1 cellular context compared by ENCODE assay signal in the genomic region with DNA sequence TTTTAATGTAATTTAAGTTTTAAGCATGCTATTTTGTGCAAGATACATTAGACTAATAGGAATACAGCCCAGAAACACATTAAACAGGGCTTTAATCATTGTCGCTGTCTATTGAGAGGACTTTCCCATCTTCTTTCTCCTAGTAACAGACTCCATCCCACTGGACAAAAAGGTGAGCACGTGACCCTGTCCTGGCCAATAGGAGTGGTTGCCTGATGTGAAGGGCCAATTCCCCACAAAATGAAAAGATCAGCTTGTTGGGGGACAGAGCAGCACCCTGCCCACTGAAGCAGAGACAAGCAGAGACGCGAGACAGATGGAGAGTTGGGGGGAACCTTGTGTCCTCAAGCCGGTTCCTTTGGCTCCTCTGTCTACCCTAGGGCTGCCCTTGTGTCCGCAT.
TF ChIP-seq lines count a peak whose summit lies in the region.

No MANE protein-coding gene starts in this region.

TF ChIP-seq in HepG2, 621 proteins besides CTCF, POLR2A, EP300 and RAD21:
- TF ChIP-seq ZNF782 (CRISPR knock-in tag; IDR thresholded peaks at IDR 0.05; ENCODE audit: borderline replicate concordance) = no peak
- TF ChIP-seq, protein P1, sequence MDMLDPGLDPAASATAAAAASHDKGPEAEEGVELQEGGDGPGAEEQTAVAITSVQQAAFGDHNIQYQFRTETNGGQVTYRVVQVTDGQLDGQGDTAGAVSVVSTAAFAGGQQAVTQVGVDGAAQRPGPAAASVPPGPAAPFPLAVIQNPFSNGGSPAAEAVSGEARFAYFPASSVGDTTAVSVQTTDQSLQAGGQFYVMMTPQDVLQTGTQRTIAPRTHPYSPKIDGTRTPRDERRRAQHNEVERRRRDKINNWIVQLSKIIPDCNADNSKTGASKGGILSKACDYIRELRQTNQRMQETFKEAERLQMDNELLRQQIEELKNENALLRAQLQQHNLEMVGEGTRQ (IDR thresholded peaks at IDR 0.05; ENCODE audit: low read depth, low read length) = no peak
- TF ChIP-seq, protein P1 (CRISPR knock-in tag; IDR thresholded peaks at IDR 0.05; ENCODE audit: borderline replicate concordance) = peak; percentile 30; the same call in 1 of the 2 replicates
